ENCODE assay signal across 8 cellular contexts in the genomic region with DNA sequence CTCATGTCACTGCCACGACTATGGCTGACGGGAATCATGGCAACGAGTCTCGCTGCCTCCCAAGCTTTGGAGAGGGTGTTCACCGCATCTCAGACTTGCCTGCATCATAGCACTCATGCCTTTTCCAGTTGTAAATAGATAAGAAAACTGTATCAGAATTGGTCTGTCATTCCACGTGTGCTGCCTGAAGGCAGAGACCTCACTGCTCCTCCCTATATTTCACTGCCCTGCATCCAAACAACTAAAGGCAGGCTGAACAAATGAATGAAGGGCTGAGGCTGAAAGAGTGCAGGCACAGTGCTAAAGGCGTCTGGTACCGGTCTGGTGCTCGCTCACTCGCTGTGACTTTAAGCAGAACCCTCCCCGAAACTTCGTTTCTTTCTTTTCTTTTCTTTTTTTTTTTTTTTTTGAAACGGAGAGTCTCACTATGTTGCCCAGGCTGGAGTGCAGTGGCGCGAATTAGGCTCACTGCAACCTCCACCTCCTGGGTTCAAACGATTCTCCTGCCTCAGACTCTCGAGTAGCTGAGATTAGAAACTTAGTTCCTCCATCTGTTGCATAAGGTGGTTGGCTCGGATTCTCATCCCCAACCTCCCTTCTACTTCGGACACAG. TPM values are rescaled to one million over a fixed set of nuclear protein-coding genes. Genes with fewer than 3 reads are reported as not detected.
A peak's percentile ranks its signal among the peaks of the same experiment; 100 is the strongest.
DNase-seq lines count a peak whose midpoint lies in the region; ATAC-seq, FAIRE-seq and TF ChIP-seq lines count a peak whose summit lies in the region.

No MANE protein-coding gene starts in this region.

- peaks cover 4% of the 10 kb centered on the region; the same call in 1 of the 2 replicates for H3F3A ChIP-seq in SU-DHL-6 (ENCODE audit: insufficient read depth)

- peak overlapping the region; percentile 75 for H3K4me2 ChIP-seq in SU-DHL-6 (ENCODE audit: low read depth, low read length, poor library complexity, severe bottlenecking)

- DNase-seq in foreskin melanocyte (peak; percentile 10), gastrocnemius medialis (no peak), D721Med (ENCODE audit: insufficient read length, low spot score) (no peak), putamen (ENCODE audit: low spot score) (no peak), NCI-H2196 treated with DMSO at 0.1 percent for 48 hours (lab: John Stamatoyannopoulos, UW; ENCODE audit: unreplicated experiment) (no peak)

- H2AFZ ChIP-seq in SU-DHL-6 (ENCODE audit: low read depth, low read length, severe bottlenecking): peak overlapping the region; percentile 80

- H3K27ac ChIP-seq in C4-2B: peak overlapping the region; percentile 86
- 0 out of 2 replicates have a peak overlapping the region, but pooled peaks have one; percentile 19 for H3K27ac ChIP-seq in SU-DHL-6 (ENCODE audit: low read depth, low read length)
- peak overlapping the region; percentile 81 to 96 (median 88) for H3K27ac ChIP-seq in gastrocnemius medialis

- peaks cover 24 to 28% of the 10 kb centered on the region in 2 donors for H3K4me1 ChIP-seq in gastrocnemius medialis

- FAIRE-seq in D721Med (lab: Jason Lieb, UNC): no peak

- H3K36me3 ChIP-seq in SU-DHL-6 (ENCODE audit: low read length) (peaks cover 3% of the 10 kb centered on the region; the same call in 1 of the 2 replicates), gastrocnemius medialis (no peaks in the 10 kb centered on the region)

- H3K9me2 ChIP-seq in SU-DHL-6 (replicated peaks; ENCODE audit: insufficient read depth, low read length): no peaks in the 10 kb centered on the region

- H4K20me1 ChIP-seq in SU-DHL-6 (ENCODE audit: low read depth, low read length): no peaks in the 10 kb centered on the region

- H3K9me3 ChIP-seq in SU-DHL-6 (ENCODE audit: insufficient read depth, low read length) (no peaks in the 10 kb centered on the region), gastrocnemius medialis (no peaks in the 10 kb centered on the region)

- in situ Hi-C loops in gastrocnemius medialis (cut with MboI; ENCODE audit: low sequenced_read_pairs in 4 of 4): loop anchor here in 1 of 4 donors (25.0 kb wide), 1 partner anchor 199 kb away; a partner anchor contains a TSS

- TF ChIP-seq POLR2A in gastrocnemius medialis (IDR thresholded peaks at IDR 0.05): no peak

- ATAC-seq in GM21619 (IDR thresholded peaks at IDR 0.05; ENCODE audit: unreplicated experiment): peak; percentile 11
- peak; percentile 83 to 86 for ATAC-seq in gastrocnemius medialis

- H3K27me3 ChIP-seq in SU-DHL-6 (ENCODE audit: low read length) (no peaks in the 10 kb centered on the region), gastrocnemius medialis (no peaks in the 10 kb centered on the region)

- peaks cover 32% of the 10 kb centered on the region for H3K79me2 ChIP-seq in SU-DHL-6 (ENCODE audit: insufficient read depth, low read length)

- H3K9ac ChIP-seq in SU-DHL-6 (ENCODE audit: low read length): peak overlapping the region; percentile 78

- H3K4me3 ChIP-seq in SU-DHL-6 (ENCODE audit: insufficient read depth, low read length, poor library complexity, severe bottlenecking) (peak overlapping the region; percentile 76), gastrocnemius medialis (peak overlapping the region; percentile 64 to 85 (median 81))

- no peak for TF ChIP-seq CTCF in C4-2B (conservative IDR thresholded peaks at IDR 0.05)
- TF ChIP-seq CTCF in SU-DHL-6 (IDR thresholded peaks at IDR 0.05; ENCODE audit: insufficient read depth, low read length, poor library complexity, severe bottlenecking): no peak
- TF ChIP-seq CTCF in gastrocnemius medialis (IDR thresholded peaks at IDR 0.05 in 4 of 5, conservative IDR thresholded peaks at IDR 0.05 in 1 of 5): no peak
- TF ChIP-seq CTCF in D721Med (IDR thresholded peaks at IDR 0.05; ENCODE audit: insufficient read depth, missing control alignments): no peak

- intact Hi-C loops in gastrocnemius medialis (cut with DNase I; ENCODE audit: low total_unique reads): loop anchor here (1.0 to 10.0 kb wide), 3 partner anchors 26 to 701 kb away; a partner anchor contains a TSS

RNA-seq across cellular contexts. Expression of a gene that starts 0.5 kb away (rescaled TPM):
- total RNA-seq in gastrocnemius medialis: 10 to 100 TPM; 33.0 to 60.6 (median 54.7) TPM

RNA-seq across cellular contexts. Expression of a gene that starts 25.3 kb away (rescaled TPM):
- total RNA-seq in gastrocnemius medialis: 10 to 100 TPM; 29.2 to 91.0 (median 47.0) TPM

RNA-seq across cellular contexts. Expression of a gene that starts 26.2 kb away (rescaled TPM):
- total RNA-seq in gastrocnemius medialis: 10 to 100 TPM; 42.6 to 68.8 (median 61.7) TPM

Comparison
In these comparisons a context has a peak if more than half of its experiments do, and no peak if none do; other contexts are left out.
1. H3K27ac ChIP-seq: peak in every context shown above with its lines; median percentile 88 in gastrocnemius medialis; 86 in C4-2B; 19 in SU-DHL-6.